Comparison of ENCODE assay signal across 25 cellular contexts in the genomic region with DNA sequence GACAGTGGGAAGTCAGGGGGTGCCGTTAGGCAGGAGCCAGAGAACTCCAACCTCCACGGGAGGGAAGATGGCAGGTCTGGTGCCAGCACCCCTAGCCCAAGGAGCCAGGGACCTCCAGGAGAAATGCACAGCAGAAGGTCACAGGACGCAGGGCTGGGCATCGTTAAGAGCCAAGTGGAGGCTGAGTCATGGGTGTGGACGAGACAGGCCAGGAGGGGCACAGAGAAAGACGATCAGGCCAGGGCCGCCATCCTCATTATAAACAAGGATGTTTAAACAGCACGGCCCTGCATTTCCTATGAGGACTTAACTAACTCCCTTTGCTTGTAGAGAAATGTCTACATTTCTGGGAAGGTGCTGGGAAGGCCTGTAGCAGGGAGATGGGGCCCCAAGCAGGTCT.
DNase-seq lines count a peak whose midpoint lies in the region; ATAC-seq and TF ChIP-seq lines count a peak whose summit lies in the region.
"Had no signal": no experiment of that assay in that cellular context is flagged by ENCODE, and none has a peak within 500 bp of the region (broad histone marks: within the 10 kb centered on the region; RNA-seq: fewer than 3 reads in every experiment).

No MANE protein-coding gene starts in this region.

- H3K18ac ChIP-seq in neuronal stem cell (ENCODE audit: low read length), result peak overlapping the region; percentile 69

- peaks cover 27% of the 10 kb centered on the region for H3K36me3 Mint-ChIP-seq in endothelial cell (ENCODE audit: low read depth, unreplicated experiment)
- H3K36me3 Mint-ChIP-seq: CD14-positive monocyte had no signal

- CTCF ChIA-PET in mammary epithelial cell (lab: Charles Lee; ENCODE audit: low non-redundant PET), result no interaction called here

- H2BK15ac ChIP-seq in neuronal stem cell (ENCODE audit: low read length), result peak overlapping the region; percentile 35

- no peak overlapping the region for H3K23ac ChIP-seq in neuronal stem cell (ENCODE audit: low read depth, low read length, poor library complexity)

- H3K4me1 ChIP-seq in neuronal stem cell (ENCODE audit: control insufficient read depth in 2 of 2, insufficient read depth in 1 of 2, low read depth in 1 of 2, low read length in 2 of 2), result peaks cover 3 to 17% of the 10 kb centered on the region in 2 donors
- H3K4me1 ChIP-seq in mammary epithelial cell (ENCODE audit: insufficient read depth, low read length), result no peaks in the 10 kb centered on the region
- H3K4me1 ChIP-seq: BE2C, SJSA1 had no signal

- intact Hi-C loops in mammary epithelial cell (cut with micrococcal nuclease), result no loop called here

- H3K79me1 ChIP-seq in neuronal stem cell (ENCODE audit: low read depth, low read length), result no peaks in the 10 kb centered on the region

- no peak overlapping the region for H2BK5ac ChIP-seq in neuronal stem cell (ENCODE audit: low read length)

- WGBS in neuronal stem cell (ENCODE audit: extremely low coverage in 2 of 2, insufficient read length in 2 of 2, insufficient replicate concordance in 1 of 2), 2 donors, result no CpG with 5 or more reads among the region's 8 CpGs
- 80% methylated on average over 4 of the region's 8 CpGs for WGBS in mammary epithelial cell (ENCODE audit: low coverage, missing lambda C conversion rate)

- H3K14ac ChIP-seq in neuronal stem cell (ENCODE audit: low read length), result peak overlapping the region; percentile 66

- in situ Hi-C loops in mammary epithelial cell (cut with MboI; ENCODE audit: low sequenced_read_pairs in 2 of 2), result no loop called here

- H3K27me3 ChIP-seq in neuronal stem cell (ENCODE audit: control insufficient read depth in 3 of 3, insufficient read depth in 3 of 3, low read depth in 1 of 3, low read length in 3 of 3) (peaks cover 0 to 34% (median 5%) of the 10 kb centered on the region in 3 experiments), mammary epithelial cell (ENCODE audit: insufficient read depth, low read length) (no peaks in the 10 kb centered on the region)
- H3K27me3 ChIP-seq: BE2C, SJSA1 had no signal

- no TSS peak for BruUV-seq in mammary epithelial cell (replicated peaks; lab: Mats Ljungman, UMichigan)

- peak overlapping the region; percentile 37 for H2BK120ac ChIP-seq in neuronal stem cell (ENCODE audit: low read depth, low read length)

- H3K4ac ChIP-seq in neuronal stem cell (ENCODE audit: low read length), result peak overlapping the region; percentile 28

- H3K4me1 Mint-ChIP-seq in endothelial cell (ENCODE audit: unreplicated experiment), result no peaks in the 10 kb centered on the region
- H3K4me1 Mint-ChIP-seq: CD14-positive monocyte had no signal

- H3K9me3 ChIP-seq in neuronal stem cell (replicated peaks in 1 of 2; ENCODE audit: control insufficient read depth in 2 of 2, insufficient read depth in 1 of 2, low read depth in 1 of 2, low read length in 2 of 2) (no peaks in the 10 kb centered on the region), mammary epithelial cell (replicated peaks; ENCODE audit: insufficient read depth, low read length) (peaks cover 38% of the 10 kb centered on the region)
- H3K9me3 ChIP-seq: BE2C had no signal

- H3K9me3 Mint-ChIP-seq in endothelial cell (ENCODE audit: unreplicated experiment), result peaks cover 55% of the 10 kb centered on the region

- peaks cover 9% of the 10 kb centered on the region for H3K27me3 Mint-ChIP-seq in endothelial cell (ENCODE audit: unreplicated experiment)

- H3K4me3 Mint-ChIP-seq in endothelial cell (ENCODE audit: unreplicated experiment), result no peak overlapping the region
- H3K4me3 Mint-ChIP-seq: CD14-positive monocyte had no signal

- no peaks in the 10 kb centered on the region for H3K36me3 ChIP-seq in neuronal stem cell (replicated peaks in 1 of 2; ENCODE audit: control insufficient read depth in 2 of 2, insufficient read depth in 2 of 2, low read length in 2 of 2)
- no peaks in the 10 kb centered on the region for H3K36me3 ChIP-seq in mammary epithelial cell (ENCODE audit: insufficient read depth, low read length)
- H3K36me3 ChIP-seq: BE2C, SJSA1 had no signal

- peak overlapping the region; percentile 29 for H2AFZ ChIP-seq in neuronal stem cell (ENCODE audit: low read length)
- no peak overlapping the region for H2AFZ ChIP-seq in mammary epithelial cell (ENCODE audit: low read depth, low read length)
- H2AFZ ChIP-seq: PC-9 had no signal

- H3K4me2 ChIP-seq in neuronal stem cell (ENCODE audit: insufficient read depth, low read length, poor library complexity, severe bottlenecking) (no peak overlapping the region), mammary epithelial cell (ENCODE audit: insufficient read depth, low read depth, low read length) (no peak overlapping the region)
- H3K4me2 ChIP-seq: PC-9 had no signal

- H3K4me3 ChIP-seq in neuronal stem cell (ENCODE audit: low read length in 2 of 2), result no peak overlapping the region
- H3K4me3 ChIP-seq in mammary epithelial cell (replicated peaks in 1 of 3; ENCODE audit: insufficient read depth in 1 of 3, low read depth in 2 of 3, low read length in 3 of 3), result no peak overlapping the region
- H3K4me3 ChIP-seq: K562, PC-9, SJSA1 had no signal

- dilution Hi-C loops in mammary epithelial cell (cut with HindIII; ENCODE audit: low sequenced_read_pairs), result no loop called here

- H4K8ac ChIP-seq in neuronal stem cell (ENCODE audit: low read depth, low read length), result no peak overlapping the region

- no peak overlapping the region for H3K27ac ChIP-seq in neuronal stem cell (replicated peaks; ENCODE audit: low read length)
- H3K27ac ChIP-seq in mammary epithelial cell (ENCODE audit: insufficient read depth, low read depth, low read length), result no peak overlapping the region
- H3K27ac ChIP-seq: 22Rv1, PC-9, SJSA1 had no signal

- TF ChIP-seq CTCF in endothelial cell (IDR thresholded peaks at IDR 0.05; ENCODE audit: unreplicated experiment), result no peak
- TF ChIP-seq CTCF in omental fat pad (IDR thresholded peaks at IDR 0.05), result no peak
- no peak for TF ChIP-seq CTCF in mammary epithelial cell (conservative IDR thresholded peaks at IDR 0.05 in 1 of 2, IDR thresholded peaks at IDR 0.05 in 1 of 2; ENCODE audit: extremely low read depth in 1 of 2, insufficient read depth in 1 of 2, low read depth in 1 of 2, low read length in 2 of 2)

- no peaks in the 10 kb centered on the region for H3K79me2 ChIP-seq in mammary epithelial cell (ENCODE audit: insufficient read depth, low read length)

- ATAC-seq in SK-N-SH treated with all-trans-retinoic acid at 6 μM for 48 hours (no peak), omental fat pad (ENCODE audit: low FRiP score) (no peak)
- ATAC-seq: K562 had no signal

- no peaks in the 10 kb centered on the region for H4K20me1 ChIP-seq in mammary epithelial cell (ENCODE audit: insufficient read depth, low read length)

- H2AK5ac ChIP-seq in neuronal stem cell (ENCODE audit: low read depth, low read length), result peak overlapping the region; percentile 10

- peak overlapping the region; percentile 24 for H3K27ac Mint-ChIP-seq in endothelial cell (ENCODE audit: unreplicated experiment)
- H3K27ac Mint-ChIP-seq: CD14-positive monocyte had no signal

- no peak overlapping the region for H4K91ac ChIP-seq in neuronal stem cell (ENCODE audit: low read depth, low read length, poor library complexity)

- DNase-seq in DMS53 (lab: John Stamatoyannopoulos, UW), result peak; percentile 39
- no peak for DNase-seq in DMS53 treated with DMSO at 0.1 percent for 48 hours (lab: John Stamatoyannopoulos, UW; ENCODE audit: unreplicated experiment)
- DNase-seq in endothelial cell (ENCODE audit: low spot score), result no peak
- no peak for DNase-seq in neuronal stem cell (ENCODE audit: low spot score)
- DNase-seq in omental fat pad (ENCODE audit: low spot score), result no peak
- DNase-seq in mammary epithelial cell, result no peak
- no peak for DNase-seq in NCI-H1417 (lab: John Stamatoyannopoulos, UW)
- DNase-seq: ACHN, BE2C, EL, GDM1, HCEC 1CT, MV-4-11, NCI-H1105, NCI-H146, NCI-H1930, NCI-H2107, NCI-H526, PC-9, Right ventricle myocardium superior had no signal

- H2BK12ac ChIP-seq in neuronal stem cell (ENCODE audit: low read length), result peak overlapping the region; percentile 86

- no peak overlapping the region for H3K9ac ChIP-seq in neuronal stem cell (ENCODE audit: low read depth, low read length, poor library complexity)
- no peak overlapping the region for H3K9ac ChIP-seq in mammary epithelial cell (ENCODE audit: insufficient read depth, low read length)

TF ChIP-seq in SK-N-SH treated with all-trans-retinoic acid at 6 μM for 48 hours, 23 proteins besides CTCF, POLR2A, EP300 and RAD21:
- no peak for TF ChIP-seq CSDC2 (CRISPR knock-in tag; IDR thresholded peaks at IDR 0.05)
